ENCODE assay signal across 15 cellular contexts in genomic region chr1:76576876-76577817, GRCh38.
"Had no signal": no experiment of that assay in that cellular context is flagged by ENCODE, and none has a peak within 500 bp of the region (broad histone marks: within the 10 kb centered on the region; RNA-seq: fewer than 3 reads in every experiment).

No MANE protein-coding gene starts in this region.

- ATAC-seq: activated CD8-positive, alpha-beta T cell treated with anti-CD3 and anti-CD28 coated beads for 36 hours; left ventricle myocardium superior; psoas muscle; sciatic nerve had no signal

- H3K4me3 ChIP-seq: colonic mucosa, psoas muscle, transverse colon had no signal

- H3K9me3 ChIP-seq: colonic mucosa, psoas muscle, transverse colon had no signal

- DNase-seq: activated CD4-positive, alpha-beta T cell treated with anti-CD3 and anti-CD28 coated beads for 4 hours; activated CD8-positive, alpha-beta memory T cell treated with anti-CD3 and anti-CD28 coated beads, Interleukin-2, amount 50 U/mL, for 4 hours; activated CD8-positive, alpha-beta T cell treated with anti-CD3 and anti-CD28 coated beads for 36 hours; activated naive CD4-positive, alpha-beta T cell treated with anti-CD3 and anti-CD28 coated beads, Interleukin-2, amount 10 ng/mL, durations not matched to agents 7 days and 5 days; colonic mucosa; effector CD8-positive, alpha-beta T cell; kidney; left ventricle myocardium superior; nephron progenitor cell; psoas muscle; stimulated activated CD4-positive, alpha-beta T cell treated with anti-CD3 and anti-CD28 coated beads, Interleukin-2, amount 100 ng/mL, for 24 hours; stimulated activated naive CD4-positive, alpha-beta T cell; substantia nigra; transverse colon had no signal

- H3K36me3 ChIP-seq: colonic mucosa, transverse colon had no signal

- H3K4me1 ChIP-seq: colonic mucosa, psoas muscle, transverse colon had no signal

- H3K27ac ChIP-seq: colonic mucosa, psoas muscle, transverse colon had no signal
